In genomic region chr11:118176400-118177134, GRCh38 we compare ENCODE assay signal across 9 cellular contexts. TPM values are rescaled to one million over a fixed set of nuclear protein-coding genes. Genes with fewer than 3 reads are reported as not detected.
A peak's percentile ranks its signal among the peaks of the same experiment; 100 is the strongest.
DNase-seq lines count a peak whose midpoint lies in the region; ATAC-seq and TF ChIP-seq lines count a peak whose summit lies in the region.
"Had no signal": no experiment of that assay in that cellular context is flagged by ENCODE, and none has a peak within 500 bp of the region (broad histone marks: within the 10 kb centered on the region; RNA-seq: fewer than 3 reads in every experiment).

SCN2B (minus strand) TSS chr11:118176639; CDS start chr11:118176431, 208 bp downstream.

- no peaks in the 10 kb centered on the region for H3K79me2 ChIP-seq in PC-3 (ENCODE audit: low read length)

- BruUV-seq in PC-3 (replicated peaks; lab: Mats Ljungman, UMichigan) = no TSS peak

- H3K27me3 Mint-ChIP-seq in type B pancreatic cell = peaks cover 45% of the 10 kb centered on the region

- no peak within 1 kb of the TSS for H2AK5ac ChIP-seq in mesenchymal stem cell (ENCODE audit: low read length, severe bottlenecking)

- no peak within 1 kb of the TSS for H2BK15ac ChIP-seq in mesenchymal stem cell (ENCODE audit: low read depth, poor library complexity, severe bottlenecking)

- peaks cover 19% of the 10 kb centered on the region for H3K4me1 ChIP-seq in PC-3 (ENCODE audit: insufficient read depth, low read length)
- peaks cover 25 to 45% (median 41%) of the 10 kb centered on the region in 4 donors for H3K4me1 ChIP-seq in esophagus muscularis mucosa
- peaks cover 8% of the 10 kb centered on the region for H3K4me1 ChIP-seq in mesenchymal stem cell (ENCODE audit: control insufficient read depth, insufficient read depth, low read depth, low read length)

- H3K27me3 ChIP-seq in PC-3 (ENCODE audit: low read length) (no peaks in the 10 kb centered on the region), esophagus muscularis mucosa (peaks cover 0 to under 1% (median 0%) of the 10 kb centered on the region in 4 donors), mesenchymal stem cell (ENCODE audit: control insufficient read depth in 1 of 2, insufficient read depth in 1 of 2, low read length in 2 of 2) (peaks cover 61% of the 10 kb centered on the region in 2 experiments)

- no peaks in the 10 kb centered on the region for H3K36me3 Mint-ChIP-seq in type B pancreatic cell

- no peak within 1 kb of the TSS for H4K8ac ChIP-seq in mesenchymal stem cell (ENCODE audit: low read length)

- peaks cover 29% of the 10 kb centered on the region for H3K4me1 Mint-ChIP-seq in type B pancreatic cell (ENCODE audit: unreplicated experiment)

- no peaks in the 10 kb centered on the region for H3K9me3 ChIP-seq in PC-3 (ENCODE audit: low read length)
- no peaks in the 10 kb centered on the region for H3K9me3 ChIP-seq in esophagus muscularis mucosa
- no peaks in the 10 kb centered on the region for H3K9me3 ChIP-seq in mesenchymal stem cell (ENCODE audit: control insufficient read depth, low read length)

- no peaks in the 10 kb centered on the region for H3K9me2 ChIP-seq in PC-3 (replicated peaks; ENCODE audit: low read length)

- no peak within 1 kb of the TSS for H2BK5ac ChIP-seq in mesenchymal stem cell (ENCODE audit: low read depth, low read length, poor library complexity, severe bottlenecking)

- TF ChIP-seq EP300 in esophagus muscularis mucosa (IDR thresholded peaks at IDR 0.05) = no peak

- no peak within 1 kb of the TSS for H2BK120ac ChIP-seq in mesenchymal stem cell (ENCODE audit: low read depth, low read length)

- no peak within 1 kb of the TSS for H2BK12ac ChIP-seq in mesenchymal stem cell (ENCODE audit: low read length in 2 of 2)

- no peak within 1 kb of the TSS for H3K9ac ChIP-seq in PC-3 (ENCODE audit: low read length)
- H3K9ac ChIP-seq in mesenchymal stem cell (ENCODE audit: low read length) = peak within 1 kb of the TSS; percentile 41

- H3K9me3 Mint-ChIP-seq in type B pancreatic cell = no peaks in the 10 kb centered on the region

- no peak within 1 kb of the TSS for H3K14ac ChIP-seq in mesenchymal stem cell (ENCODE audit: low read length in 2 of 2)

- no peaks in the 10 kb centered on the region for H3K36me3 ChIP-seq in PC-3 (ENCODE audit: low read depth, low read length)
- no peaks in the 10 kb centered on the region for H3K36me3 ChIP-seq in esophagus muscularis mucosa
- H3K36me3 ChIP-seq in mesenchymal stem cell (ENCODE audit: control insufficient read depth in 1 of 2, insufficient read depth in 2 of 2, low read depth in 1 of 2, low read length in 2 of 2) = no peaks in the 10 kb centered on the region

- no peaks in the 10 kb centered on the region for H3F3A ChIP-seq in PC-3 (ENCODE audit: low read length, unreplicated experiment)

- H3K4me3 Mint-ChIP-seq in type B pancreatic cell = peak within 1 kb of the TSS; percentile 87

- H3K4me3 ChIP-seq in PC-3 (ENCODE audit: low read length) (no peak within 1 kb of the TSS), esophagus muscularis mucosa (peak within 1 kb of the TSS; percentile 43 to 53 (median 48)), mesenchymal stem cell (ENCODE audit: insufficient read depth in 1 of 2, low read depth in 1 of 2, low read length in 2 of 2) (peak within 1 kb of the TSS in 1 of 2 experiments; percentile 47)

- H3K18ac ChIP-seq in mesenchymal stem cell (ENCODE audit: low read depth in 1 of 2, low read length in 2 of 2) = no peak within 1 kb of the TSS

- CTCF ChIA-PET in PC-3 (lab: Charles Lee) = no interaction called here

- no peak for TF ChIP-seq CTCF in PC-3 (conservative IDR thresholded peaks at IDR 0.05; ENCODE audit: low read depth, low read length)
- TF ChIP-seq CTCF in esophagus muscularis mucosa (IDR thresholded peaks at IDR 0.05) = no peak
- no peak for TF ChIP-seq CTCF in type B pancreatic cell (conservative IDR thresholded peaks at IDR 0.05)

- H2AFZ ChIP-seq in PC-3 (ENCODE audit: low read length) (peak within 1 kb of the TSS; percentile 49), mesenchymal stem cell (ENCODE audit: low read depth, low read length) (peak within 1 kb of the TSS; percentile 11)

- H4K91ac ChIP-seq in mesenchymal stem cell (ENCODE audit: low read length) = no peak within 1 kb of the TSS

- no peak for DNase-seq in PC-3
- DNase-seq in esophagus muscularis mucosa (ENCODE audit: extremely low spot score) = no peak
- no peak for DNase-seq in mesenchymal stem cell
- no peak for DNase-seq in type B pancreatic cell (ENCODE audit: extremely low spot score, unreplicated experiment)
- no peak for DNase-seq in stimulated activated CD4-positive, alpha-beta T cell treated with anti-CD3 and anti-CD28 coated beads, Interleukin-15, amount 100 ng/mL, for 24 hours
- DNase-seq in NCI-H748 treated with DMSO at 0.1 percent for 48 hours (lab: John Stamatoyannopoulos, UW) = no peak
- DNase-seq in HuH-7 (ENCODE audit: low spot score) = no peak
- DNase-seq: activated gamma-delta T cell treated with Interleukin-2 at 50 U/mL for 16 hours had no signal

- ATAC-seq in PC-3 = no peak

- WGBS in esophagus muscularis mucosa = 48% methylated on average over 10 of the region's 10 CpGs
- 69% methylated on average over 5 of the region's 10 CpGs for WGBS in mesenchymal stem cell

- H3K79me1 ChIP-seq in mesenchymal stem cell (replicated peaks; ENCODE audit: low read length, poor library complexity, severe bottlenecking) = no peaks in the 10 kb centered on the region

- POLR2A ChIA-PET in PC-3 (lab: Charles Lee; ENCODE audit: unreplicated experiment) = no interaction called here

- no peak for TF ChIP-seq POLR2A in esophagus muscularis mucosa (IDR thresholded peaks at IDR 0.05; ENCODE audit: low read depth)

- no peak within 1 kb of the TSS for H3K4ac ChIP-seq in mesenchymal stem cell (ENCODE audit: low read depth in 1 of 2, low read length in 2 of 2)

- no peak within 1 kb of the TSS for H3K23ac ChIP-seq in mesenchymal stem cell (ENCODE audit: low read length in 2 of 2)

- intact Hi-C loops in PC-3 (cut with micrococcal nuclease) = no loop called here
- intact Hi-C loops in esophagus muscularis mucosa (cut with DNase I) = no loop called here

- H3K27ac ChIP-seq in PC-3 (ENCODE audit: low read length) (no peak within 1 kb of the TSS), esophagus muscularis mucosa (replicated peaks in 1 of 4) (peak within 1 kb of the TSS; percentile 4 to 51 (median 39)), mesenchymal stem cell (ENCODE audit: low read length, poor library complexity, severe bottlenecking) (no peak within 1 kb of the TSS)
- H3K27ac ChIP-seq: HL-60 had no signal

- H3K4me2 ChIP-seq in PC-3 (ENCODE audit: low read length) (peak within 1 kb of the TSS; percentile 55), mesenchymal stem cell (ENCODE audit: low read length, poor library complexity, severe bottlenecking) (no peak within 1 kb of the TSS)

- H3K27ac Mint-ChIP-seq in type B pancreatic cell = peak within 1 kb of the TSS; percentile 47

- no peaks in the 10 kb centered on the region for H4K20me1 ChIP-seq in PC-3 (ENCODE audit: low read length)

RNA-seq across cellular contexts. Expression of gene SCN2B, which starts in this region (rescaled TPM):
- total RNA-seq in PC-3 (2014; rRNA removed) (0.12 TPM in 1 of 2 replicates, not detected in the other), esophagus muscularis mucosa (1 to 10 TPM in 1 of 4 donors, under 1 TPM in 3; 0.42 to 1.2 (median 0.67) TPM), type B pancreatic cell (ENCODE audit: low replicate concordance) (2.8 TPM in 1 of 2 replicates, not detected in the other)
- 0.01 TPM for polyA plus RNA-seq in mesenchymal stem cell (2013, experiment 1 of 2)
- 0.01 TPM for polyA plus RNA-seq in mesenchymal stem cell (2013, experiment 2 of 2)

Comparison
In these comparisons a context has a peak if more than half of its experiments do, and no peak if none do; other contexts are left out.
1. H3K27ac ChIP-seq: peak in esophagus muscularis mucosa (4 of 4); none in PC-3 (single experiment) and mesenchymal stem cell (single experiment).